In the genomic region with DNA sequence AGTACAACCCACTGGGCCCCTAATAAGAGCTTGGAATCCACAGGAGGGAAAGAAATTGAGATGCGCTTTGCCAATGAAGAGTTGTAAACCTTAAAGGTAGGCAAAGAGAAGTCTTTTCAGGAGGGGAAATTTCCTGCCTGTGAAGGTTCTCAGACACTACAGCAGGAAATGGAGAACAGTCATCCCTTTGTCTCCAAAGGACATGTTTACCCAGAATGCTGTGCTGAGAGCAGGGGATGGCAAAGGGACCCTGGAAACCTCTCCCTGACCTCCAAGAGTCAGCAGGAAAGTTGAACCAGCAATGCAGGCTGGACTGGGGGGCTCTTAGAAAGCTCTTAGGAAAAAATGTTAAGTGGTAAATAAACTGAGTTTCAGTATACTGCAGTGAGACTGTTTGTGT, we compare ENCODE assay signal across 24 cellular contexts.
"Had no signal": no experiment of that assay in that cellular context is flagged by ENCODE, and none has a peak within 500 bp of the region (broad histone marks: within the 10 kb centered on the region; RNA-seq: fewer than 3 reads in every experiment).

No MANE protein-coding gene starts in this region.

- H3K27ac ChIP-seq: lower lobe of right lung, neutrophil, parathyroid adenoma, testis, tibial artery had no signal

- H3K4me3 Mint-ChIP-seq: effector memory CD8-positive, alpha-beta T cell; immature natural killer cell; memory B cell; naive thymus-derived CD4-positive, alpha-beta T cell; nephron; stimulated activated effector memory CD8-positive, alpha-beta T cell treated with anti-CD3 and anti-CD28 coated beads, Interleukin-12 subunit alpha, Interleukin-12 subunit beta, amount 100 ng/mL, for 72 hours; type B pancreatic cell had no signal

- H3K4me1 ChIP-seq: parathyroid adenoma had no signal

- H3K9me3 Mint-ChIP-seq: effector memory CD8-positive, alpha-beta T cell; immature natural killer cell had no signal

- H3K4me3 ChIP-seq: lower lobe of right lung, smooth muscle cell, testis, tibial artery had no signal

- H3K27me3 ChIP-seq: testis, tibial artery had no signal

- H3K36me3 ChIP-seq: lower lobe of right lung, neutrophil, tibial artery had no signal

- H3K36me3 Mint-ChIP-seq: immature natural killer cell had no signal

- H3K27ac Mint-ChIP-seq: effector memory CD8-positive, alpha-beta T cell; immature natural killer cell; memory B cell; progenitor cell of endocrine pancreas; stimulated activated effector memory CD8-positive, alpha-beta T cell treated with anti-CD3 and anti-CD28 coated beads, Interleukin-12 subunit alpha, Interleukin-12 subunit beta, amount 100 ng/mL, for 72 hours had no signal

- H3K9me3 ChIP-seq: lower lobe of right lung, neutrophil, testis, tibial artery had no signal

- ATAC-seq: effector memory CD8-positive, alpha-beta T cell; left ventricle myocardium superior; lower lobe of right lung; naive thymus-derived CD4-positive, alpha-beta T cell; sciatic nerve; stimulated activated effector memory CD8-positive, alpha-beta T cell treated with anti-CD3 and anti-CD28 coated beads, Interleukin-12 subunit alpha, Interleukin-12 subunit beta, amount 100 ng/mL, for 72 hours; stimulated activated naive CD8-positive, alpha-beta T cell treated with anti-CD3 and anti-CD28 coated beads, Interleukin-15, Interleukin-2, amounts not matched to agents 100 U/mL and 50 U/mL, for 24 hours had no signal

- DNase-seq: cortex of kidney; effector memory CD8-positive, alpha-beta T cell; hypothalamus; immature natural killer cell; left ventricle myocardium superior; lower lobe of right lung; midbrain; naive thymus-derived CD4-positive, alpha-beta T cell; stimulated activated CD4-positive, alpha-beta T cell treated with anti-CD3 and anti-CD28 coated beads, Interleukin-12 subunit alpha, Interleukin-12 subunit beta, amount 100 ng/mL, for 4 hours; stimulated activated CD4-positive, alpha-beta T cell treated with anti-CD3 and anti-CD28 coated beads, Interleukin-2, amount 100 ng/mL, for 24 hours; stimulated activated CD4-positive, alpha-beta T cell treated with anti-CD3 and anti-CD28 coated beads, Interleukin-4, amount 100 ng/mL, for 24 hours; stimulated activated naive CD8-positive, alpha-beta T cell treated with anti-CD3 and anti-CD28 coated beads, Interleukin-15, Interleukin-2, amounts not matched to agents 100 U/mL and 50 U/mL, for 24 hours; substantia nigra; testis; tibial artery had no signal
